18 cellular contexts compared by ENCODE assay signal in the genomic region with DNA sequence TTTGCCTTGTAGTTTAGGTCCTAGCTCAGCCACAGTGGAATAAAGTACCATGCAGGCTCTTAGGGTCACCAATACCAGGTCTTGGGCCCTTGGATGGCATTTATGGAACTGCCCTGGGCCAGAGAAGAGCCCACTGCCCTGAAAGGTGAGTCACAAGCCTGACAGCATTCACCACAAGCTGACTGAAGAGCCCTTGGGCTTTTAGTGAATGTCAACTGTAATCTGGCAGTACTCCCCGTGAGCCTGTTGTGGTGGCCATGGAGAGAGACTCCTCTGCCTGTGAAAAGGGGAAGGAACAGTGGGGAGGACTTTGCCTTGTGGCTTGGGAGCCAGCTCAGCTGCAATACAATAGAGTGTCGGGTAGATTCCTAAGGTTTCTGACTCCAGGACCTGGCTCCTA.
"Had no signal": no experiment of that assay in that cellular context is flagged by ENCODE, and none has a peak within 500 bp of the region (broad histone marks: within the 10 kb centered on the region; RNA-seq: fewer than 3 reads in every experiment).

No MANE protein-coding gene starts in this region.

- H3K27me3 Mint-ChIP-seq: stimulated activated naive CD8-positive, alpha-beta T cell treated with anti-CD3 and anti-CD28 coated beads, Interleukin-15, Interleukin-2, amounts not matched to agents 100 ng/mL and 50 ng/mL, for 24 hours; T-helper 17 cell had no signal

- H3K4me1 Mint-ChIP-seq: immature natural killer cell, natural killer cell, T-helper 17 cell had no signal

- H3K4me3 ChIP-seq: lung, mucosa of descending colon, prostate gland had no signal

- ATAC-seq: activated naive CD4-positive, alpha-beta T cell treated with anti-CD3 and anti-CD28 coated beads, Interleukin-2, amount 50 U/mL, for 72 hours; activated T-cell treated with anti-CD3 and anti-CD28 coated beads, Interleukin-2, amount 50 U/mL, for 4 hours; esophagus mucosa; mucosa of descending colon; natural killer cell; sciatic nerve; T-helper 17 cell had no signal

- DNase-seq: activated CD4-positive, alpha-beta T cell treated with anti-CD3 and anti-CD28 coated beads for 1 hour; activated CD4-positive, alpha-beta T cell treated with anti-CD3 and anti-CD28 coated beads, Interleukin-2, amount 50 U/mL, for 48 hours; activated effector memory CD4-positive, alpha-beta T cell treated with anti-CD3 and anti-CD28 coated beads, Interleukin-2, amount 50 U/mL, for 16 hours; activated T-cell treated with anti-CD3 and anti-CD28 coated beads, Interleukin-2, amount 50 U/mL, for 4 hours; amniotic stem cell; glutamatergic neuron; immature natural killer cell; left cardiac atrium; mucosa of descending colon; natural killer cell; stimulated activated CD4-positive, alpha-beta T cell treated with anti-CD3 and anti-CD28 coated beads, Interleukin-2, amount 100 ng/mL, for 24 hours; T-helper 17 cell had no signal

- H3K4me3 Mint-ChIP-seq: activated T-cell treated with anti-CD3 and anti-CD28 coated beads, Interleukin-2, amount 50 U/mL, for 4 hours; immature natural killer cell; natural killer cell; stimulated activated naive CD8-positive, alpha-beta T cell treated with anti-CD3 and anti-CD28 coated beads, Interleukin-15, Interleukin-2, amounts not matched to agents 100 ng/mL and 50 ng/mL, for 24 hours; T-helper 17 cell had no signal

- H3K9me3 ChIP-seq: prostate gland had no signal

- H3K4me1 ChIP-seq: prostate gland had no signal

- H3K36me3 ChIP-seq: prostate gland had no signal

- H3K27ac Mint-ChIP-seq: activated naive CD4-positive, alpha-beta T cell treated with anti-CD3 and anti-CD28 coated beads, Interleukin-2, amount 50 U/mL, for 72 hours; immature natural killer cell; natural killer cell; stimulated activated naive CD8-positive, alpha-beta T cell treated with anti-CD3 and anti-CD28 coated beads, Interleukin-15, Interleukin-2, amounts not matched to agents 100 ng/mL and 50 ng/mL, for 24 hours; T-helper 17 cell had no signal

- H3K36me3 Mint-ChIP-seq: immature natural killer cell, natural killer cell had no signal

- H3K27ac ChIP-seq: prostate gland had no signal
